In the genomic region with DNA sequence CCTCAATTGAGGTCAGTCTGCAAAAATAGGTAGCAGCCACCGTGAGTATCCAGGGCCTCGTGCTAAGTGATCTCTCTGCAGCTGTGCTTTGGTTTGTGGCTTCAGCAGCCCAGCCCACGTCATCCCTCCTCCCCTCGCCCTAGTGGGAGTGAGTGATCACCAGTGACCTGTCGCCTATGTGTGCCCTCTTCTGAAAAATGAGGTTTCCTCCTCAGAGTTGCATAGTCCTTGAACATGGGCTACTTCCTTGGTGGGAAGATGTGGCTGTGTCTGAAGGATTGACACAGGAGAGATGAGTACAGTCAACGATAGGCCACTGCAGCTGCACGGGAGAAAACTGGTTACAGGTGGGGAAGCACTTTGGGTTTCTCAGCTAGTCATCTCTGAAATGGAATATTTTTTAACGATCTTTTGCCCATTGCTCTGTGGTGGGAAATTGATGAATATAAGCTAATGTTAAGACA, we compare ENCODE assay signal across 8 cellular contexts.
DNase-seq lines count a peak whose midpoint lies in the region; ATAC-seq and TF ChIP-seq lines count a peak whose summit lies in the region.

No MANE protein-coding gene starts in this region.

- H3K27me3 ChIP-seq in BLaER1 treated with 17β-estradiol and CSF1 and Interleukin-3, amounts not matched to agents 10 nM and 100 nM = peaks cover 5 to 29% (median 16%) of the 10 kb centered on the region in 11 experiments; a peak in 17 of 22 replicates
- no peaks in the 10 kb centered on the region for H3K27me3 ChIP-seq in MM.1S (replicated peaks; ENCODE audit: insufficient read depth, low read length)

- H4K20me1 ChIP-seq in BLaER1 treated with 17β-estradiol and CSF1 and Interleukin-3, amounts not matched to agents 10 nM and 100 nM = peaks cover 0 to 33% (median 0%) of the 10 kb centered on the region in 11 experiments; a peak in 8 of 22 replicates
- no peaks in the 10 kb centered on the region for H4K20me1 ChIP-seq in MM.1S (ENCODE audit: insufficient read depth, low read length)

- ATAC-seq in GM21529 (IDR thresholded peaks at IDR 0.05; ENCODE audit: unreplicated experiment) = peak; percentile 62

- no peak overlapping the region for H3K4me3 ChIP-seq in BLaER1 treated with 17β-estradiol and CSF1 and Interleukin-3, amounts not matched to agents 10 nM and 100 nM
- H3K4me3 ChIP-seq in MM.1S (ENCODE audit: low read length) = no peak overlapping the region

- DNase-seq in MM.1S (peak; percentile 16), foreskin melanocyte (no peak), NCI-H2196 treated with DMSO at 0.1 percent for 48 hours (lab: John Stamatoyannopoulos, UW; ENCODE audit: unreplicated experiment) (no peak), SIG-M5 treated with dmso at 0.1 percent for 504 hours (lab: John Stamatoyannopoulos, UW; ENCODE audit: unreplicated experiment) (no peak)
- DNase-seq in activated T-helper 1 cell treated with anti-CD3 and anti-CD28 coated beads, Interleukin-2, amount 50 U/mL, for 16 hours (ENCODE audit: low read depth in 1 of 2, low spot score in 1 of 2) = peak; percentile 40 to 58
- DNase-seq in stimulated activated CD4-positive, alpha-beta T cell treated with anti-CD3 and anti-CD28 coated beads, Interleukin-4, amount 100 ng/mL, for 24 hours = peak; percentile 77

- peak overlapping the region; percentile 29 to 77 (median 57) for H3K4me2 ChIP-seq in BLaER1 treated with 17β-estradiol and CSF1 and Interleukin-3, amounts not matched to agents 10 nM and 100 nM
- H3K4me2 ChIP-seq in MM.1S (ENCODE audit: low read depth, low read length) = no peak overlapping the region

- peaks cover 48 to 66% (median 56%) of the 10 kb centered on the region in 10 experiments for H3K4me1 ChIP-seq in BLaER1 treated with 17β-estradiol and CSF1 and Interleukin-3, amounts not matched to agents 10 nM and 100 nM
- H3K4me1 ChIP-seq in MM.1S (ENCODE audit: low read length) = peaks cover 18% of the 10 kb centered on the region

- H3K9ac ChIP-seq in BLaER1 treated with 17β-estradiol and CSF1 and Interleukin-3, amounts not matched to agents 10 nM and 100 nM = no peak overlapping the region
- H3K9ac ChIP-seq in MM.1S (ENCODE audit: low read length) = no peak overlapping the region

- peaks cover 0 to 33% (median 18%) of the 10 kb centered on the region in 11 experiments; a peak in 16 of 22 replicates for H3K36me3 ChIP-seq in BLaER1 treated with 17β-estradiol and CSF1 and Interleukin-3, amounts not matched to agents 10 nM and 100 nM
- no peaks in the 10 kb centered on the region for H3K36me3 ChIP-seq in MM.1S (replicated peaks; ENCODE audit: insufficient read depth, low read length)

- no peaks in the 10 kb centered on the region for H3K9me2 ChIP-seq in MM.1S (replicated peaks; ENCODE audit: insufficient read depth, low read length)

- H3K79me2 ChIP-seq in MM.1S (ENCODE audit: low read length) = no peaks in the 10 kb centered on the region

- H3K9me3 ChIP-seq in BLaER1 treated with 17β-estradiol and CSF1 and Interleukin-3, amounts not matched to agents 10 nM and 100 nM (replicated peaks in 1 of 11) = no peaks in the 10 kb centered on the region
- H3K9me3 ChIP-seq in MM.1S (replicated peaks; ENCODE audit: insufficient read depth, low read length) = no peaks in the 10 kb centered on the region

- no peak overlapping the region for H2AFZ ChIP-seq in MM.1S (ENCODE audit: low read length)

- no peak for TF ChIP-seq CTCF in MM.1S (IDR thresholded peaks at IDR 0.05; ENCODE audit: low read length)

- H3K27ac ChIP-seq in BLaER1 treated with 17β-estradiol and CSF1 and Interleukin-3, amounts not matched to agents 10 nM and 100 nM = no peak overlapping the region
- H3K27ac ChIP-seq in MM.1S (ENCODE audit: low read length) = no peak overlapping the region

- peaks cover 13% of the 10 kb centered on the region for H3F3A ChIP-seq in MM.1S (ENCODE audit: insufficient read depth, low read length)

Comparison
In these comparisons a context has a peak if more than half of its experiments do, and no peak if none do; other contexts are left out.
1. DNase-seq: peak in MM.1S (single experiment), activated T-helper 1 cell treated with anti-CD3 and anti-CD28 coated beads, Interleukin-2, amount 50 U/mL, for 16 hours (2 of 2) and stimulated activated CD4-positive, alpha-beta T cell treated with anti-CD3 and anti-CD28 coated beads, Interleukin-4, amount 100 ng/mL, for 24 hours (single experiment); none in foreskin melanocyte (single experiment), NCI-H2196 treated with DMSO at 0.1 percent for 48 hours (single experiment) and SIG-M5 treated with dmso at 0.1 percent for 504 hours (single experiment).